ENCODE assay signal across 11 cellular contexts in genomic region chr22:26648761-26649363, GRCh38. TPM values are rescaled to one million over a fixed set of nuclear protein-coding genes. Genes with fewer than 3 reads are reported as not detected.
DNase-seq lines count a peak whose midpoint lies in the region; ATAC-seq and TF ChIP-seq lines count a peak whose summit lies in the region.
"Had no signal": no experiment of that assay in that cellular context is flagged by ENCODE, and none has a peak within 500 bp of the region (broad histone marks: within the 10 kb centered on the region; RNA-seq: fewer than 3 reads in every experiment).

No MANE protein-coding gene starts in this region.

- no peaks in the 10 kb centered on the region for H3K9me3 Mint-ChIP-seq in CD8-positive, alpha-beta memory T cell

- H3K27ac ChIP-seq in CD8-positive, alpha-beta memory T cell (ENCODE audit: low read depth, low read length), result no peak overlapping the region
- H3K27ac ChIP-seq in OCI-LY1 (ENCODE audit: low read depth, low read length, poor library complexity, severe bottlenecking) (peak overlapping the region; percentile 74), aorta (ENCODE audit: low read depth in 1 of 2, low read length in 2 of 2) (no peak overlapping the region)
- H3K27ac ChIP-seq: pancreas had no signal

- ATAC-seq in aorta (ENCODE audit: low FRiP score), result no peak
- no peak for ATAC-seq in GM21423 (IDR thresholded peaks at IDR 0.05; ENCODE audit: unreplicated experiment)
- ATAC-seq: pancreas had no signal

- H3K4me3 ChIP-seq in BE2C (ENCODE audit: low read depth, low read length), result no peak overlapping the region
- H3K4me3 ChIP-seq in CD8-positive, alpha-beta memory T cell (ENCODE audit: low read length), result no peak overlapping the region
- no peak overlapping the region for H3K4me3 ChIP-seq in OCI-LY1 (ENCODE audit: low read depth, low read length, poor library complexity, severe bottlenecking)
- no peak overlapping the region for H3K4me3 ChIP-seq in aorta (ENCODE audit: low read length in 2 of 2)
- H3K4me3 ChIP-seq in H7 (ENCODE audit: insufficient read depth, low read depth, low read length), result no peak overlapping the region
- H3K4me3 ChIP-seq: pancreas had no signal

- H3K9me3 ChIP-seq in BE2C (no peaks in the 10 kb centered on the region), OCI-LY1 (ENCODE audit: low read length) (no peaks in the 10 kb centered on the region), aorta (ENCODE audit: control insufficient read depth, low read length) (no peaks in the 10 kb centered on the region)
- H3K9me3 ChIP-seq in CD8-positive, alpha-beta memory T cell (ENCODE audit: low read length), result no peaks in the 10 kb centered on the region
- H3K9me3 ChIP-seq: pancreas had no signal

- intact Hi-C loops in aorta (cut with DNase I), result no loop called here

- POLR2A ChIA-PET in CD8-positive, alpha-beta memory T cell (lab: Charles Lee), result no interaction called here

- CTCF ChIA-PET in CD8-positive, alpha-beta memory T cell (lab: Charles Lee), result interaction anchor here (1.7 kb wide), 1 partner anchor 57 kb away, joined by 5 read pairs; no protein-coding TSS in a partner anchor

- H3K4me1 ChIP-seq in BE2C (peaks cover 30% of the 10 kb centered on the region), OCI-LY1 (ENCODE audit: insufficient read depth, low read length, severe bottlenecking) (peaks cover 49% of the 10 kb centered on the region), aorta (ENCODE audit: control insufficient read depth in 1 of 2, insufficient read depth in 2 of 2, low read length in 2 of 2) (no peaks in the 10 kb centered on the region)
- H3K4me1 ChIP-seq in CD8-positive, alpha-beta memory T cell (ENCODE audit: insufficient read depth, low read length), result peaks cover 43% of the 10 kb centered on the region

- peaks cover 0 to 2% of the 10 kb centered on the region in 2 donors for H3K27me3 Mint-ChIP-seq in CD8-positive, alpha-beta memory T cell

- TF ChIP-seq CTCF in BE2C (IDR thresholded peaks at IDR 0.05; ENCODE audit: low read depth, low read length), result no peak
- TF ChIP-seq CTCF in OCI-LY1 (IDR thresholded peaks at IDR 0.05; ENCODE audit: low read length), result no peak

- peaks cover 53 to 70% (median 66%) of the 10 kb centered on the region in 3 donors for H3K4me1 Mint-ChIP-seq in CD8-positive, alpha-beta memory T cell

- no peaks in the 10 kb centered on the region for H3K79me2 ChIP-seq in OCI-LY1 (ENCODE audit: insufficient read depth, low read length)

- no peaks in the 10 kb centered on the region for H3K36me3 Mint-ChIP-seq in CD8-positive, alpha-beta memory T cell

- 61 to 62% methylated on average over 4 of the region's 4 CpGs for WGBS in aorta, 2 donors

- H3K4me2 ChIP-seq in OCI-LY1 (ENCODE audit: low read length), result peak overlapping the region; percentile 58

- no peaks in the 10 kb centered on the region for H4K20me1 ChIP-seq in OCI-LY1 (ENCODE audit: insufficient read depth, low read length)

- H3K9ac ChIP-seq in OCI-LY1 (ENCODE audit: low read length), result peak overlapping the region; percentile 53; the same call in 1 of the 2 replicates

- H2AFZ ChIP-seq in OCI-LY1 (ENCODE audit: low read length), result no peak overlapping the region

- peak overlapping the region; percentile 20 to 93 (median 76) for H3K27ac Mint-ChIP-seq in CD8-positive, alpha-beta memory T cell

- H3K4me3 Mint-ChIP-seq in CD8-positive, alpha-beta memory T cell, result peak overlapping the region; percentile 24 to 90 (median 57)

- H3F3A ChIP-seq in OCI-LY1 (ENCODE audit: insufficient read depth, low read length), result no peaks in the 10 kb centered on the region

- H3K27me3 ChIP-seq in BE2C, result no peaks in the 10 kb centered on the region
- no peaks in the 10 kb centered on the region for H3K27me3 ChIP-seq in CD8-positive, alpha-beta memory T cell (ENCODE audit: insufficient read depth, low read length, poor library complexity, severe bottlenecking)
- H3K27me3 ChIP-seq in OCI-LY1 (ENCODE audit: insufficient read depth, low read length), result no peaks in the 10 kb centered on the region
- peaks cover 0 to 2% of the 10 kb centered on the region in 2 donors for H3K27me3 ChIP-seq in aorta (ENCODE audit: control insufficient read depth in 1 of 2, insufficient read depth in 2 of 2, low read length in 1 of 2)
- H3K27me3 ChIP-seq in H7 (ENCODE audit: control insufficient read depth, insufficient read depth, low read length), result no peaks in the 10 kb centered on the region
- H3K27me3 ChIP-seq: pancreas had no signal

- peak; percentile 12 for DNase-seq in BE2C
- DNase-seq in CD8-positive, alpha-beta memory T cell, result peak in 2 of 5 donors; percentile 21 to 24
- peak; percentile 18 for DNase-seq in fibroblast of peridontal ligament (ENCODE audit: extremely low read depth)
- DNase-seq in aorta, result no peak
- DNase-seq in H7, result no peak
- DNase-seq in cerebellar cortex (ENCODE audit: low spot score), result no peak
- DNase-seq: activated CD8-positive, alpha-beta memory T cell treated with anti-CD3 and anti-CD28 coated beads, Interleukin-2, amount 50 U/mL, for 4 hours; effector CD4-positive, alpha-beta T cell; pancreas had no signal

- no peaks in the 10 kb centered on the region for H3K9me2 ChIP-seq in OCI-LY1 (ENCODE audit: low read depth, low read length)

- no peaks in the 10 kb centered on the region for H3K36me3 ChIP-seq in BE2C
- H3K36me3 ChIP-seq in CD8-positive, alpha-beta memory T cell (ENCODE audit: insufficient read depth, low read length), result no peaks in the 10 kb centered on the region
- no peaks in the 10 kb centered on the region for H3K36me3 ChIP-seq in OCI-LY1 (ENCODE audit: insufficient read depth, low read length)
- H3K36me3 ChIP-seq in aorta (ENCODE audit: control insufficient read depth in 1 of 2, insufficient read depth in 2 of 2, low read length in 1 of 2), result no peaks in the 10 kb centered on the region
- H3K36me3 ChIP-seq in H7 (replicated peaks; ENCODE audit: control insufficient read depth, insufficient read depth, low read length), result no peaks in the 10 kb centered on the region
- H3K36me3 ChIP-seq: pancreas had no signal

RNA-seq across cellular contexts. Expression of gene MIAT, which starts 8.5 kb away (rescaled TPM):
- polyA plus RNA-seq in BE2C (2012; ENCODE audit: insufficient read depth, insufficient read length, low read depth), result 6.1 TPM
- 10 to 100 TPM; 52.2 to 57.5 TPM for total RNA-seq in CD8-positive, alpha-beta memory T cell
- polyA plus RNA-seq in CD8-positive, alpha-beta memory T cell, result 3.9 TPM
- total RNA-seq in aorta, result 1 to 10 TPM; 1.6 to 5.0 TPM
- polyA plus RNA-seq in aorta, result under 1 TPM in 1 of 2 donors, not detected in 1; 0.28 TPM
- 3.0 and 13.4 TPM in 2 replicates for total RNA-seq in H7 (2014; rRNA removed; shearing (Covaris generic))

RNA-seq across cellular contexts. Expression of gene CRYBA4, which starts 27.1 kb away (rescaled TPM):
- polyA plus RNA-seq in BE2C (2012; ENCODE audit: insufficient read depth, insufficient read length, low read depth), result 1.7 TPM
- total RNA-seq in CD8-positive, alpha-beta memory T cell, result not detected
- not detected for polyA plus RNA-seq in CD8-positive, alpha-beta memory T cell
- total RNA-seq in aorta, result not detected
- polyA plus RNA-seq in aorta, result not detected
- total RNA-seq in H7 (2014; rRNA removed; shearing (Covaris generic)), result 0.22 TPM in 1 of 2 replicates, not detected in the other
- polyA plus RNA-seq: pancreas had no signal

RNA-seq across cellular contexts. Expression of gene CRYBB1, which starts 31.0 kb away (rescaled TPM):
- 0.71 TPM for polyA plus RNA-seq in BE2C (2012; ENCODE audit: insufficient read depth, insufficient read length, low read depth)
- total RNA-seq in CD8-positive, alpha-beta memory T cell, result not detected
- not detected for polyA plus RNA-seq in CD8-positive, alpha-beta memory T cell
- 1 to 10 TPM; 1.4 TPM for total RNA-seq in aorta
- polyA plus RNA-seq in aorta, result 1 to 10 TPM in 1 of 2 donors, under 1 TPM in 1; 0.43 to 4.4 TPM
- total RNA-seq in H7 (2014; rRNA removed; shearing (Covaris generic)), result 1.9 and 3.1 TPM in 2 replicates

RNA-seq across cellular contexts. Expression of gene TPST2, which starts 58.9 kb away (rescaled TPM):
- polyA plus RNA-seq in BE2C (2012; ENCODE audit: insufficient read depth, insufficient read length, low read depth), result 23.5 TPM
- 10 to 100 TPM; 36.7 to 37.3 TPM for total RNA-seq in CD8-positive, alpha-beta memory T cell
- polyA plus RNA-seq in CD8-positive, alpha-beta memory T cell, result 201 TPM
- 10 to 100 TPM; 26.0 to 26.7 TPM for total RNA-seq in aorta
- polyA plus RNA-seq in aorta, result 10 to 100 TPM; 10.8 TPM
- 95.0 and 118 TPM in 2 replicates for total RNA-seq in H7 (2014; rRNA removed; shearing (Covaris generic))

Comparison
In these comparisons a context has a peak if more than half of its experiments do, and no peak if none do; other contexts are left out.
1. DNase-seq: peak in BE2C (single experiment) and fibroblast of peridontal ligament (single experiment); none in aorta (0 of 2), H7 (single experiment) and cerebellar cortex (single experiment).